ENCODE assay signal across 1 cellular context in the genomic region with DNA sequence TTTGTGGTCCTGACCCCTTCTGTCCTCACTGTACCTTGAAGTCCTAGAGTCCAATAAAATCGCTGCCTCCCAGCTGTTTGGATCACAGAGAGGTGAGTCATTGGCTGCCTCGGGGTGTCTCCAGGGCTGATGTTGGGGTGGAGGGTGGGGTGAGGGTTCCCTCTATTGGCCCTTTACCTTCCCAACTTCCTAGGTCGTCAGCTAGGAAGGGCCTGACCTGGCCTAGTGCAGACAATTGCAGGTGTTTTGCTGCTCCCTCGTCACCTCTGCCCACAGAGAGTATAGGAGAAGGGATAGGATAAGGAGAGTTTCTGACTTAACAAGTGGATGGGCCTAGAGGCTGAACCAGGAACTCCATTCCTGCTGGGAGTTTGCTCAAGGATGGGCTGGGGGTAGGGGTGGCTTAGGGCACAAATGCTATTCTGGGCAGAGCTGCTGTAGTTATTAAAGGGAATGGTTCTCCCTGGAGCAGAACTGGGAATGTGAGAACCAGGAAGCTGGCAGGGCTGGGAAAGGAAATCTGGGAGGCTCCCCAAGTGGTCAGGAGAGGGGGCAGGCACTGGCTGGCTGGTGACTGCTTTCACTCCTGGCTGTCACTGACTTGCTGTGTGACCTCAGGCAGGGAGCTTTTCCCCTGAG.
A peak's percentile ranks its signal among the peaks of the same experiment; 100 is the strongest.
TF ChIP-seq lines count a peak whose summit lies in the region.

No MANE protein-coding gene starts in this region.

TF ChIP-seq in HepG2, 621 proteins besides CTCF, POLR2A, EP300 and RAD21 (continued from another document):
- TF ChIP-seq ATF7 (IDR thresholded peaks at IDR 0.05): no peak
- no peak for TF ChIP-seq ATF7 (CRISPR knock-in tag; IDR thresholded peaks at IDR 0.05)
- TF ChIP-seq FOSL1 (CRISPR knock-in tag; IDR thresholded peaks at IDR 0.05; ENCODE audit: borderline replicate concordance): peak; percentile 59; the same call in 1 of the 2 replicates
- TF ChIP-seq ZFP1 (CRISPR knock-in tag; IDR thresholded peaks at IDR 0.05): 0 out of 2 replicates have a peak, but pooled peaks have one; percentile 4
- TF ChIP-seq SAP130 (CRISPR knock-in tag; IDR thresholded peaks at IDR 0.05; ENCODE audit: low read depth): peak; percentile 54; the same call in 1 of the 2 replicates
- no peak for TF ChIP-seq ZNF883 (CRISPR knock-in tag; IDR thresholded peaks at IDR 0.05; ENCODE audit: not compliant biosample characterization)
- TF ChIP-seq, protein P1, sequence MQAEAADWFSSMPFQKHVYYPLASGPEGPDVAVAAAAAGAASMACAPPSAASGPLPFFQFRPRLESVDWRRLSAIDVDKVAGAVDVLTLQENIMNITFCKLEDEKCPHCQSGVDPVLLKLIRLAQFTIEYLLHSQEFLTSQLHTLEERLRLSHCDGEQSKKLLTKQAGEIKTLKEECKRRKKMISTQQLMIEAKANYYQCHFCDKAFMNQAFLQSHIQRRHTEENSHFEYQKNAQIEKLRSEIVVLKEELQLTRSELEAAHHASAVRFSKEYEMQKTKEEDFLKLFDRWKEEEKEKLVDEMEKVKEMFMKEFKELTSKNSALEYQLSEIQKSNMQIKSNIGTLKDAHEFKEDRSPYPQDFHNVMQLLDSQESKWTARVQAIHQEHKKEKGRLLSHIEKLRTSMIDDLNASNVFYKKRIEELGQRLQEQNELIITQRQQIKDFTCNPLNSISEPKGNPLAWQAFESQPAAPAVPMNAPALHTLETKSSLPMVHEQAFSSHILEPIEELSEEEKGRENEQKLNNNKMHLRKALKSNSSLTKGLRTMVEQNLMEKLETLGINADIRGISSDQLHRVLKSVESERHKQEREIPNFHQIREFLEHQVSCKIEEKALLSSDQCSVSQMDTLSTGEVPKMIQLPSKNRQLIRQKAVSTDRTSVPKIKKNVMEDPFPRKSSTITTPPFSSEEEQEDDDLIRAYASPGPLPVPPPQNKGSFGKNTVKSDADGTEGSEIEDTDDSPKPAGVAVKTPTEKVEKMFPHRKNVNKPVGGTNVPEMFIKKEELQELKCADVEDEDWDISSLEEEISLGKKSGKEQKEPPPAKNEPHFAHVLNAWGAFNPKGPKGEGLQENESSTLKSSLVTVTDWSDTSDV (CRISPR knock-in tag; IDR thresholded peaks at IDR 0.05): no peak
- TF ChIP-seq, protein P2, sequence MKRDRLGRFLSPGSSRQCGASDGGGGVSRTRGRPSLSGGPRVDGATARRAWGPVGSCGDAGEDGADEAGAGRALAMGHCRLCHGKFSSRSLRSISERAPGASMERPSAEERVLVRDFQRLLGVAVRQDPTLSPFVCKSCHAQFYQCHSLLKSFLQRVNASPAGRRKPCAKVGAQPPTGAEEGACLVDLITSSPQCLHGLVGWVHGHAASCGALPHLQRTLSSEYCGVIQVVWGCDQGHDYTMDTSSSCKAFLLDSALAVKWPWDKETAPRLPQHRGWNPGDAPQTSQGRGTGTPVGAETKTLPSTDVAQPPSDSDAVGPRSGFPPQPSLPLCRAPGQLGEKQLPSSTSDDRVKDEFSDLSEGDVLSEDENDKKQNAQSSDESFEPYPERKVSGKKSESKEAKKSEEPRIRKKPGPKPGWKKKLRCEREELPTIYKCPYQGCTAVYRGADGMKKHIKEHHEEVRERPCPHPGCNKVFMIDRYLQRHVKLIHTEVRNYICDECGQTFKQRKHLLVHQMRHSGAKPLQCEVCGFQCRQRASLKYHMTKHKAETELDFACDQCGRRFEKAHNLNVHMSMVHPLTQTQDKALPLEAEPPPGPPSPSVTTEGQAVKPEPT (CRISPR knock-in tag; IDR thresholded peaks at IDR 0.05; ENCODE audit: low read depth): no peak
- no peak for TF ChIP-seq ZNF446 (CRISPR knock-in tag; IDR thresholded peaks at IDR 0.05)
- no peak for TF ChIP-seq RERE (CRISPR knock-in tag; IDR thresholded peaks at IDR 0.05; ENCODE audit: low read depth)
- peak; percentile 6; the same call in 1 of the 2 replicates for TF ChIP-seq PHF20 (CRISPR knock-in tag; IDR thresholded peaks at IDR 0.05)
- TF ChIP-seq AGO1 (IDR thresholded peaks at IDR 0.05; ENCODE audit: low read depth, low read length, poor library complexity, severe bottlenecking): no peak
- TF ChIP-seq ZNF124 (CRISPR knock-in tag; IDR thresholded peaks at IDR 0.05): no peak
- 0 out of 2 replicates have a peak, but pooled peaks have one; percentile 9 for TF ChIP-seq SP4 (CRISPR knock-in tag; IDR thresholded peaks at IDR 0.05)
- 0 out of 2 replicates have a peak, but pooled peaks have one; percentile 26 for TF ChIP-seq MEIS2 (CRISPR knock-in tag; IDR thresholded peaks at IDR 0.05)
- no peak for TF ChIP-seq ELK4 (CRISPR knock-in tag; IDR thresholded peaks at IDR 0.05; ENCODE audit: borderline replicate concordance)
- no peak for TF ChIP-seq ZNF44 (CRISPR knock-in tag; IDR thresholded peaks at IDR 0.05)
- TF ChIP-seq MEIS1 (CRISPR knock-in tag; IDR thresholded peaks at IDR 0.05; ENCODE audit: borderline replicate concordance): no peak
- TF ChIP-seq ZNF232 (CRISPR knock-in tag; IDR thresholded peaks at IDR 0.05; ENCODE audit: borderline replicate concordance): peak; percentile 50
- no peak for TF ChIP-seq ZBTB8A (CRISPR knock-in tag; IDR thresholded peaks at IDR 0.05; ENCODE audit: borderline replicate concordance, low read depth)
- TF ChIP-seq ZNF354B (CRISPR knock-in tag; IDR thresholded peaks at IDR 0.05): no peak
- no peak for TF ChIP-seq ZC3H13 (CRISPR knock-in tag; IDR thresholded peaks at IDR 0.05)
- 0 out of 2 replicates have a peak, but pooled peaks have one; percentile 21 for TF ChIP-seq MAF1 (CRISPR knock-in tag; IDR thresholded peaks at IDR 0.05; ENCODE audit: borderline replicate concordance)
- TF ChIP-seq, protein P3, sequence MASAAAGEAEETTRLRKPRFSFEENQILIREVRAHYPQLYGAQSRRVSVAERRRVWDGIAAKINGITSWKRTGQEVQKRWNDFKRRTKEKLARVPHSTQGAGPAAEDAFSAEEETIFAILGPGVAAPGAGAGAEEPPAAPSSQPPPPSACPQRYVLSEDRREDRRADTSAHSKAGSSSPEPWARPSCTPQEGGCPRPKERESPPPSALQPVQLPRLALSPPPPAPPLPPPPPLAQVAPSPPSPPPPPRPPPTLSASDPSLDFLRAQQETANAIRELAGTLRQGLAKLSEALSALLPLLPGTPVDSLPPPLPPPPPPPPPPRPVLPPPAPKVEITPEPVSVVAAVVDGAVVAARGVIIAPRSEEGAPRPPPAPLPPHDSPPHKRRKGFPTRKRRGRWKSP (CRISPR knock-in tag; IDR thresholded peaks at IDR 0.05): no peak
- TF ChIP-seq ETS1 (CRISPR knock-in tag; IDR thresholded peaks at IDR 0.05): no peak
- TF ChIP-seq KDM5B (CRISPR knock-in tag; IDR thresholded peaks at IDR 0.05; ENCODE audit: borderline replicate concordance): no peak; the same call in 1 of the 2 replicates
- no peak for TF ChIP-seq ZNF605 (CRISPR knock-in tag; IDR thresholded peaks at IDR 0.05)
- TF ChIP-seq MTF2 (CRISPR knock-in tag; IDR thresholded peaks at IDR 0.05; ENCODE audit: borderline replicate concordance): peak; percentile 73; the same call in 1 of the 2 replicates
- no peak for TF ChIP-seq MBD4 (IDR thresholded peaks at IDR 0.05; ENCODE audit: borderline replicate concordance, low read length)
- no peak for TF ChIP-seq ATF5 (CRISPR knock-in tag; IDR thresholded peaks at IDR 0.05; ENCODE audit: low read depth)
- TF ChIP-seq MYC (CRISPR knock-in tag; IDR thresholded peaks at IDR 0.05; ENCODE audit: borderline replicate concordance): peak; percentile 21; the same call in 1 of the 2 replicates
- TF ChIP-seq THAP7 (CRISPR knock-in tag; IDR thresholded peaks at IDR 0.05): 0 out of 2 replicates have a peak, but pooled peaks have one; percentile 5
- no peak for TF ChIP-seq AHR (CRISPR knock-in tag; IDR thresholded peaks at IDR 0.05)
- TF ChIP-seq, protein P4, sequence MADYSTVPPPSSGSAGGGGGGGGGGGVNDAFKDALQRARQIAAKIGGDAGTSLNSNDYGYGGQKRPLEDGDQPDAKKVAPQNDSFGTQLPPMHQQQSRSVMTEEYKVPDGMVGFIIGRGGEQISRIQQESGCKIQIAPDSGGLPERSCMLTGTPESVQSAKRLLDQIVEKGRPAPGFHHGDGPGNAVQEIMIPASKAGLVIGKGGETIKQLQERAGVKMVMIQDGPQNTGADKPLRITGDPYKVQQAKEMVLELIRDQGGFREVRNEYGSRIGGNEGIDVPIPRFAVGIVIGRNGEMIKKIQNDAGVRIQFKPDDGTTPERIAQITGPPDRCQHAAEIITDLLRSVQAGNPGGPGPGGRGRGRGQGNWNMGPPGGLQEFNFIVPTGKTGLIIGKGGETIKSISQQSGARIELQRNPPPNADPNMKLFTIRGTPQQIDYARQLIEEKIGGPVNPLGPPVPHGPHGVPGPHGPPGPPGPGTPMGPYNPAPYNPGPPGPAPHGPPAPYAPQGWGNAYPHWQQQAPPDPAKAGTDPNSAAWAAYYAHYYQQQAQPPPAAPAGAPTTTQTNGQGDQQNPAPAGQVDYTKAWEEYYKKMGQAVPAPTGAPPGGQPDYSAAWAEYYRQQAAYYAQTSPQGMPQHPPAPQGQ (CRISPR knock-in tag; IDR thresholded peaks at IDR 0.05; ENCODE audit: borderline replicate concordance): no peak
- no peak for TF ChIP-seq FOXA3 (CRISPR knock-in tag; IDR thresholded peaks at IDR 0.05)
